1 cellular context compared by ENCODE assay signal in genomic region chr1:86778510-86779218, GRCh38.
TF ChIP-seq lines count a peak whose summit lies in the region.

No MANE protein-coding gene starts in this region.

TF ChIP-seq in HCT116, 20 proteins besides CTCF, POLR2A, EP300 and RAD21 (continued from another document):
- TF ChIP-seq, protein P1, sequence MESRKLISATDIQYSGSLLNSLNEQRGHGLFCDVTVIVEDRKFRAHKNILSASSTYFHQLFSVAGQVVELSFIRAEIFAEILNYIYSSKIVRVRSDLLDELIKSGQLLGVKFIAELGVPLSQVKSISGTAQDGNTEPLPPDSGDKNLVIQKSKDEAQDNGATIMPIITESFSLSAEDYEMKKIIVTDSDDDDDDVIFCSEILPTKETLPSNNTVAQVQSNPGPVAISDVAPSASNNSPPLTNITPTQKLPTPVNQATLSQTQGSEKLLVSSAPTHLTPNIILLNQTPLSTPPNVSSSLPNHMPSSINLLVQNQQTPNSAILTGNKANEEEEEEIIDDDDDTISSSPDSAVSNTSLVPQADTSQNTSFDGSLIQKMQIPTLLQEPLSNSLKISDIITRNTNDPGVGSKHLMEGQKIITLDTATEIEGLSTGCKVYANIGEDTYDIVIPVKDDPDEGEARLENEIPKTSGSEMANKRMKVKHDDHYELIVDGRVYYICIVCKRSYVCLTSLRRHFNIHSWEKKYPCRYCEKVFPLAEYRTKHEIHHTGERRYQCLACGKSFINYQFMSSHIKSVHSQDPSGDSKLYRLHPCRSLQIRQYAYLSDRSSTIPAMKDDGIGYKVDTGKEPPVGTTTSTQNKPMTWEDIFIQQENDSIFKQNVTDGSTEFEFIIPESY (IDR thresholded peaks at IDR 0.05; ENCODE audit: extremely low read depth, insufficient replicate concordance, low read length), result no peak
